ENCODE assay signal across 8 cellular contexts in genomic region chr12:50282581-50283229, GRCh38. TPM values are rescaled to one million over a fixed set of nuclear protein-coding genes. Genes with fewer than 3 reads are reported as not detected.
DNase-seq lines count a peak whose midpoint lies in the region; ATAC-seq, FAIRE-seq and TF ChIP-seq lines count a peak whose summit lies in the region.

No MANE protein-coding gene starts in this region.

- H3K9me1 ChIP-seq in K562 (ENCODE audit: control insufficient read depth, insufficient read depth, low read length): no peaks in the 10 kb centered on the region

- no peak for TF ChIP-seq RAD21 in K562 (CRISPR knock-in tag; conservative IDR thresholded peaks at IDR 0.05 in 1 of 2, IDR thresholded peaks at IDR 0.05 in 1 of 2)

- peak overlapping the region; percentile 100 for H3K4me2 ChIP-seq in K562 (ENCODE audit: insufficient read depth, low read length)

- H3K4me3 ChIP-seq in K562 (peak overlapping the region; percentile 67), iPS-20b (ENCODE audit: low read length) (peak overlapping the region; percentile 83)

- no peaks in the 10 kb centered on the region for H4K20me1 ChIP-seq in K562 (replicated peaks; ENCODE audit: control insufficient read depth, insufficient read depth, low read length)

- H3K27ac Mint-ChIP-seq in T-helper 1 cell treated with Interleukin-12 subunit alpha and Interleukin-12 subunit beta and Interleukin-4 antibody, amounts not matched to agents 30 μg/mL and 1 μg/mL, for 36 hours: peak overlapping the region; percentile 35
- peak overlapping the region; percentile 23 for H3K27ac Mint-ChIP-seq in stimulated activated effector memory CD8-positive, alpha-beta T cell treated with anti-CD3 and anti-CD28 coated beads, Interleukin-12 subunit alpha, Interleukin-12 subunit beta, amount 100 ng/mL, for 72 hours

- no peak for TF ChIP-seq POLR2A in K562 (conservative IDR thresholded peaks at IDR 0.05)

- no peaks in the 10 kb centered on the region for H3K36me3 Mint-ChIP-seq in T-helper 1 cell treated with Interleukin-12 subunit alpha and Interleukin-12 subunit beta and Interleukin-4 antibody, amounts not matched to agents 30 μg/mL and 1 μg/mL, for 36 hours (ENCODE audit: low read depth)
- H3K36me3 Mint-ChIP-seq in stimulated activated effector memory CD8-positive, alpha-beta T cell treated with anti-CD3 and anti-CD28 coated beads, Interleukin-12 subunit alpha, Interleukin-12 subunit beta, amount 100 ng/mL, for 72 hours: peaks cover 5% of the 10 kb centered on the region

- peaks cover 10% of the 10 kb centered on the region for H3K4me1 Mint-ChIP-seq in T-helper 1 cell treated with Interleukin-12 subunit alpha and Interleukin-12 subunit beta and Interleukin-4 antibody, amounts not matched to agents 30 μg/mL and 1 μg/mL, for 36 hours (ENCODE audit: low read depth)
- peaks cover 7% of the 10 kb centered on the region for H3K4me1 Mint-ChIP-seq in stimulated activated effector memory CD8-positive, alpha-beta T cell treated with anti-CD3 and anti-CD28 coated beads, Interleukin-12 subunit alpha, Interleukin-12 subunit beta, amount 100 ng/mL, for 72 hours

- in situ Hi-C loops in K562 (cut with MboI): no loop called here

- peaks cover 19% of the 10 kb centered on the region for H3K27me3 Mint-ChIP-seq in T-helper 1 cell treated with Interleukin-12 subunit alpha and Interleukin-12 subunit beta and Interleukin-4 antibody, amounts not matched to agents 30 μg/mL and 1 μg/mL, for 36 hours (ENCODE audit: low read depth)

- H3K27ac ChIP-seq in K562 (ENCODE audit: extremely low read depth, low read depth, low read length) (peak overlapping the region; percentile 93), iPS-20b (ENCODE audit: low read length) (no peak overlapping the region)

- H3K9ac ChIP-seq in K562 (ENCODE audit: insufficient read depth in 1 of 2, low read depth in 2 of 2, low read length in 2 of 2) (peak overlapping the region; percentile 93 to 98), iPS-20b (ENCODE audit: low read depth, low read length) (peak overlapping the region; percentile 74)

- TF ChIP-seq EP300 in K562 (IDR thresholded peaks at IDR 0.05; ENCODE audit: low read length): no peak

- H3K36me3 ChIP-seq in K562 (ENCODE audit: control insufficient read depth, insufficient read depth, low read length) (no peaks in the 10 kb centered on the region), iPS-20b (ENCODE audit: insufficient read depth, low read depth, low read length) (no peaks in the 10 kb centered on the region)

- intact Hi-C loops in K562 (cut with micrococcal nuclease): no loop called here

- H3K9me3 ChIP-seq in K562 (replicated peaks; ENCODE audit: control insufficient read depth, insufficient read depth, low read depth, low read length) (no peaks in the 10 kb centered on the region), iPS-20b (ENCODE audit: insufficient read depth, low read depth, low read length) (no peaks in the 10 kb centered on the region)

- peak overlapping the region; percentile 95 for H2AFZ ChIP-seq in K562 (ENCODE audit: low read depth, low read length)

- H3K27me3 ChIP-seq in K562 (ENCODE audit: control insufficient read depth in 2 of 2, insufficient read depth in 2 of 2, low read length in 2 of 2) (no peaks in the 10 kb centered on the region), iPS-20b (ENCODE audit: insufficient read depth, low read length) (peaks cover 20% of the 10 kb centered on the region)

- no peak for TF ChIP-seq CTCF in K562 (IDR thresholded peaks at IDR 0.05 in 2 of 3, conservative IDR thresholded peaks at IDR 0.05 in 1 of 3; ENCODE audit: insufficient read depth in 2 of 3, low read depth in 1 of 3, low read length in 3 of 3)

- DNase-seq in T-helper 1 cell (no peak), Kasumi-1 (lab: John Stamatoyannopoulos, UW) (peak; percentile 7 to 36), K562 (ENCODE audit: extremely low read depth in 1 of 4, low spot score in 3 of 4) (peak in 2 of 4 experiments; percentile 13 to 35), mucosa of gallbladder (ENCODE audit: low spot score) (no peak)
- no peak for DNase-seq in stimulated activated effector memory CD8-positive, alpha-beta T cell treated with anti-CD3 and anti-CD28 coated beads, Interleukin-12 subunit alpha, Interleukin-12 subunit beta, amount 100 ng/mL, for 72 hours (ENCODE audit: low spot score in 2 of 2)

- POLR2A ChIA-PET in K562 (lab: Yijun Ruan, JAX): interaction anchor here (0.9 to 2.7 kb wide), 6 partner anchors 9 to 172 kb away, joined by 3 to 12 read pairs (median 4); no protein-coding TSS in a partner anchor

- peak; percentile 63 for FAIRE-seq in K562 (lab: Jason Lieb, UNC)

- peak overlapping the region; percentile 91 for H3K4me3 Mint-ChIP-seq in T-helper 1 cell treated with Interleukin-12 subunit alpha and Interleukin-12 subunit beta and Interleukin-4 antibody, amounts not matched to agents 30 μg/mL and 1 μg/mL, for 36 hours
- H3K4me3 Mint-ChIP-seq in stimulated activated effector memory CD8-positive, alpha-beta T cell treated with anti-CD3 and anti-CD28 coated beads, Interleukin-12 subunit alpha, Interleukin-12 subunit beta, amount 100 ng/mL, for 72 hours: peak overlapping the region; percentile 80

- H3K9me3 Mint-ChIP-seq in T-helper 1 cell treated with Interleukin-12 subunit alpha and Interleukin-12 subunit beta and Interleukin-4 antibody, amounts not matched to agents 30 μg/mL and 1 μg/mL, for 36 hours: no peaks in the 10 kb centered on the region
- no peaks in the 10 kb centered on the region for H3K9me3 Mint-ChIP-seq in stimulated activated effector memory CD8-positive, alpha-beta T cell treated with anti-CD3 and anti-CD28 coated beads, Interleukin-12 subunit alpha, Interleukin-12 subunit beta, amount 100 ng/mL, for 72 hours

- CTCF ChIA-PET in K562 (lab: Yijun Ruan, JAX; ENCODE audit: low intra/inter-chr PET ratio): no interaction called here

- peaks cover 18% of the 10 kb centered on the region for H3K79me2 ChIP-seq in K562 (ENCODE audit: control insufficient read depth, insufficient read depth, low read length)

- ATAC-seq in K562 (peak; percentile 57), GM21737 (IDR thresholded peaks at IDR 0.05; ENCODE audit: unreplicated experiment) (no peak)
- ATAC-seq in stimulated activated effector memory CD8-positive, alpha-beta T cell treated with anti-CD3 and anti-CD28 coated beads, Interleukin-12 subunit alpha, Interleukin-12 subunit beta, amount 100 ng/mL, for 72 hours: peak; percentile 45

- peaks cover 3 to 7% of the 10 kb centered on the region in 2 experiments; a peak in 2 of 5 replicates for H3K4me1 ChIP-seq in K562 (replicated peaks in 1 of 2; ENCODE audit: control insufficient read depth in 2 of 2, insufficient read depth in 2 of 2, low read length in 2 of 2)
- peaks cover 4% of the 10 kb centered on the region; the same call in 1 of the 2 replicates for H3K4me1 ChIP-seq in iPS-20b (ENCODE audit: insufficient read depth, low read length)

- TSS peak; percentile 57 for BruUV-seq in K562 (replicated peaks; lab: Mats Ljungman, UMichigan)

- 30% methylated on average over 17 of the region's 19 CpGs for WGBS in K562 (ENCODE audit: insufficient coverage, low coverage, missing lambda C conversion rate)

TF ChIP-seq in K562, 482 proteins besides CTCF, POLR2A, EP300 and RAD21 (continues in another document):
- TF ChIP-seq HSF4 (CRISPR knock-in tag; IDR thresholded peaks at IDR 0.05; ENCODE audit: borderline replicate concordance) (no peak), ZNF146 (CRISPR knock-in tag; IDR thresholded peaks at IDR 0.05; ENCODE audit: unreplicated experiment) (no peak), ZKSCAN8 (CRISPR knock-in tag; IDR thresholded peaks at IDR 0.05) (peak; percentile 65; the same call in 1 of the 2 replicates), MYNN (IDR thresholded peaks at IDR 0.05) (no peak), MYNN (CRISPR knock-in tag; IDR thresholded peaks at IDR 0.05) (no peak)

RNA-seq across cellular contexts. Expression of gene LIMA1, which starts 0.6 kb away (rescaled TPM):
- 69.0 and 93.4 TPM in 2 replicates for total RNA-seq in K562 (2011; cell fraction: chromatin; rRNA removed; ENCODE audit: low replicate concordance)
- 30.0 and 30.2 TPM in 2 replicates for total RNA-seq in K562 (2011; cell fraction: nucleolus; rRNA removed)
- total RNA-seq in K562 (2011; cell fraction: nucleoplasm; rRNA removed): 42.2 and 56.2 TPM in 2 replicates
- total RNA-seq in K562 (2014; rRNA removed) (24.7 and 28.3 TPM in 2 replicates), K562 (2014; rRNA removed; fragmentation: Illumina TruSeq; extraction: Trizol) (31.5 and 41.1 TPM in 2 replicates), K562 (2015; rRNA removed; fragmentation: Illumina TruSeq; extraction: Trizol) (22.5 and 24.4 TPM in 2 replicates), K562 (2021) (22.7 and 24.2 TPM in 2 replicates), mucosa of gallbladder (117 TPM)
- polyA plus RNA-seq in K562 (2011; rRNA removed) (24.0 and 37.8 TPM in 2 replicates), K562 (2014; fragmentation: Illumina TruSeq; extraction: Trizol) (34.0 and 37.0 TPM in 2 replicates), K562 (2014; fragmentation: Nextera tagmentation; extraction: Ambion mirVana) (10 to 100 TPM; 20.2 to 23.7 TPM), K562 (2014; rRNA removed) (24.8 and 27.3 TPM in 2 replicates)
- polyA plus RNA-seq in K562 (2011; cell fraction: cytosol; rRNA removed): 8.2 and 9.2 TPM in 2 replicates
- 21.7 and 22.5 TPM in 2 replicates for polyA plus RNA-seq in K562 (2011; cell fraction: nucleus; rRNA removed)
- 16.3 and 16.8 TPM in 2 replicates for polyA plus RNA-seq in K562 (2012)
- polyA minus RNA-seq in K562 (2011; rRNA and poly(A)+ RNA removed): 31.8 and 43.7 TPM in 2 replicates
- polyA minus RNA-seq in K562 (2011; cell fraction: cytosol; rRNA and poly(A)+ RNA removed): 12.8 and 24.0 TPM in 2 replicates
- 12.5 and 22.5 TPM in 2 replicates for polyA minus RNA-seq in K562 (2011; cell fraction: nucleus; rRNA and poly(A)+ RNA removed)

Comparison
In these comparisons a context has a peak if more than half of its experiments do, and no peak if none do; other contexts are left out.
1. DNase-seq: peak in Kasumi-1 (2 of 2); none in T-helper 1 cell (0 of 5), stimulated activated effector memory CD8-positive, alpha-beta T cell treated with anti-CD3 and anti-CD28 coated beads, Interleukin-12 subunit alpha, Interleukin-12 subunit beta, amount 100 ng/mL, for 72 hours (0 of 2) and mucosa of gallbladder (single experiment).